ENCODE assay signal across 1 cellular context in the genomic region with DNA sequence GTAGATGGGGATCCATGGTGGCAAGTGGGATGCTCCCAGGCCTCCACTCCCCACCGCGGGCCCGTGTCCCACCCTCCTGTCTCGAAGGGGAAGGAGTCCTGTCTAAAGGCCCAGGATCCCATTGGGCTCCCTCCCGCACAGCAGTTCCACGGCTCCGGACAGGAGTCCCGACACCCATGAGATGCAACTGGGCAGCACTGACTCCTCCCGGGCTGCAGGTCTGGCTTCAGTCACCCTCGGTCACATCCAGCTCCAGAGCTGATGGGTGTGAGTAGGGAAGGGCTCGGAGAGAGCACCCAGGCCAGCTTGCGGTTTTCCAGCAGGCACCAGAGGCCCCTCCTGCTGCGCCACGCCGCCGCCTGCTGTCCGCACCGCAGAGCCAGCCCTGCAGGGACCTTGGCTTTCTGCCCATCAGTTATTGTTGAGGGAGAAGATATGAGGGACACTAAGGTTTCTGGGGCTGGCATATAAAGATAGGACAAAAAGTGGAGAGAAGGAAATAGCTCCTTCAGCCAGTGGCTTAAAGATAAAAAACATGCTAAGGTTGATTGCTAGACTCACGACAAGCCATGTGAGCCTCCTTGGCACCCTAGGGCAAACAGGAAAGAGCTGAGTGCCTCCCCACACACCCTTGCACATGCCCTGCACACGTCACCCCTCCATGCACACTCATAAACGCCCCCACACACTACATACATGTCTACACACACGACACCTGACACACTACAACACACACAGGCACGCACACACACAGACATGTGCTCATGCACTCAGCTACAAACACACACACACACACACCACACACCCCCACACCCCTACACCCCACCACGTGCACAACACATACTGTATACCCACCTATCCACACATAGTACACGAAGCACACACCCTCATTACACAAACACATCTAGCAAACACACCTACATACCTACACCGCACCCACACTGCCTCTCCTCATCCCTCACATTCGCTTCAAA.
TF ChIP-seq lines count a peak whose summit lies in the region.

No MANE protein-coding gene starts in this region.

TF ChIP-seq in K562, 482 proteins besides CTCF, POLR2A, EP300 and RAD21 (continued from another document and continues in another):
- TF ChIP-seq, protein P1, sequence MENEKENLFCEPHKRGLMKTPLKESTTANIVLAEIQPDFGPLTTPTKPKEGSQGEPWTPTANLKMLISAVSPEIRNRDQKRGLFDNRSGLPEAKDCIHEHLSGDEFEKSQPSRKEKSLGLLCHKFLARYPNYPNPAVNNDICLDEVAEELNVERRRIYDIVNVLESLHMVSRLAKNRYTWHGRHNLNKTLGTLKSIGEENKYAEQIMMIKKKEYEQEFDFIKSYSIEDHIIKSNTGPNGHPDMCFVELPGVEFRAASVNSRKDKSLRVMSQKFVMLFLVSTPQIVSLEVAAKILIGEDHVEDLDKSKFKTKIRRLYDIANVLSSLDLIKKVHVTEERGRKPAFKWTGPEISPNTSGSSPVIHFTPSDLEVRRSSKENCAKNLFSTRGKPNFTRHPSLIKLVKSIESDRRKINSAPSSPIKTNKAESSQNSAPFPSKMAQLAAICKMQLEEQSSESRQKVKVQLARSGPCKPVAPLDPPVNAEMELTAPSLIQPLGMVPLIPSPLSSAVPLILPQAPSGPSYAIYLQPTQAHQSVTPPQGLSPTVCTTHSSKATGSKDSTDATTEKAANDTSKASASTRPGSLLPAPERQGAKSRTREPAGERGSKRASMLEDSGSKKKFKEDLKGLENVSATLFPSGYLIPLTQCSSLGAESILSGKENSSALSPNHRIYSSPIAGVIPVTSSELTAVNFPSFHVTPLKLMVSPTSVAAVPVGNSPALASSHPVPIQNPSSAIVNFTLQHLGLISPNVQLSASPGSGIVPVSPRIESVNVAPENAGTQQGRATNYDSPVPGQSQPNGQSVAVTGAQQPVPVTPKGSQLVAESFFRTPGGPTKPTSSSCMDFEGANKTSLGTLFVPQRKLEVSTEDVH (IDR thresholded peaks at IDR 0.05; ENCODE audit: low read depth, partially characterized antibody): peak; percentile 50
- TF ChIP-seq, protein P2, sequence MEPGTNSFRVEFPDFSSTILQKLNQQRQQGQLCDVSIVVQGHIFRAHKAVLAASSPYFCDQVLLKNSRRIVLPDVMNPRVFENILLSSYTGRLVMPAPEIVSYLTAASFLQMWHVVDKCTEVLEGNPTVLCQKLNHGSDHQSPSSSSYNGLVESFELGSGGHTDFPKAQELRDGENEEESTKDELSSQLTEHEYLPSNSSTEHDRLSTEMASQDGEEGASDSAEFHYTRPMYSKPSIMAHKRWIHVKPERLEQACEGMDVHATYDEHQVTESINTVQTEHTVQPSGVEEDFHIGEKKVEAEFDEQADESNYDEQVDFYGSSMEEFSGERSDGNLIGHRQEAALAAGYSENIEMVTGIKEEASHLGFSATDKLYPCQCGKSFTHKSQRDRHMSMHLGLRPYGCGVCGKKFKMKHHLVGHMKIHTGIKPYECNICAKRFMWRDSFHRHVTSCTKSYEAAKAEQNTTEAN (CRISPR knock-in tag; IDR thresholded peaks at IDR 0.05): no peak
- TF ChIP-seq, protein P3, sequence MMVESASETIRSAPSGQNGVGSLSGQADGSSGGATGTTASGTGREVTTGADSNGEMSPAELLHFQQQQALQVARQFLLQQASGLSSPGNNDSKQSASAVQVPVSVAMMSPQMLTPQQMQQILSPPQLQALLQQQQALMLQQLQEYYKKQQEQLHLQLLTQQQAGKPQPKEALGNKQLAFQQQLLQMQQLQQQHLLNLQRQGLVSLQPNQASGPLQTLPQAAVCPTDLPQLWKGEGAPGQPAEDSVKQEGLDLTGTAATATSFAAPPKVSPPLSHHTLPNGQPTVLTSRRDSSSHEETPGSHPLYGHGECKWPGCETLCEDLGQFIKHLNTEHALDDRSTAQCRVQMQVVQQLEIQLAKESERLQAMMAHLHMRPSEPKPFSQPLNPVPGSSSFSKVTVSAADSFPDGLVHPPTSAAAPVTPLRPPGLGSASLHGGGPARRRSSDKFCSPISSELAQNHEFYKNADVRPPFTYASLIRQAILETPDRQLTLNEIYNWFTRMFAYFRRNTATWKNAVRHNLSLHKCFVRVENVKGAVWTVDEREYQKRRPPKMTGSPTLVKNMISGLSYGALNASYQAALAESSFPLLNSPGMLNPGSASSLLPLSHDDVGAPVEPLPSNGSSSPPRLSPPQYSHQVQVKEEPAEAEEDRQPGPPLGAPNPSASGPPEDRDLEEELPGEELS (CRISPR knock-in tag; IDR thresholded peaks at IDR 0.05; ENCODE audit: borderline replicate concordance): no peak
- TF ChIP-seq RBM39 (optimal IDR thresholded peaks at IDR 0.05; ENCODE audit: low read depth, low read length): no peak
- TF ChIP-seq NFIC (IDR thresholded peaks at IDR 0.05): peak; percentile 100
- peak; percentile 99 for TF ChIP-seq SMAD1 (IDR thresholded peaks at IDR 0.05; ENCODE audit: low read depth, low read length, partially characterized antibody)
- TF ChIP-seq CREBBP (IDR thresholded peaks at IDR 0.05; ENCODE audit: low read depth, low read length): no peak
- TF ChIP-seq ZNF780A (CRISPR knock-in tag; IDR thresholded peaks at IDR 0.05): no peak
- TF ChIP-seq, protein P4, sequence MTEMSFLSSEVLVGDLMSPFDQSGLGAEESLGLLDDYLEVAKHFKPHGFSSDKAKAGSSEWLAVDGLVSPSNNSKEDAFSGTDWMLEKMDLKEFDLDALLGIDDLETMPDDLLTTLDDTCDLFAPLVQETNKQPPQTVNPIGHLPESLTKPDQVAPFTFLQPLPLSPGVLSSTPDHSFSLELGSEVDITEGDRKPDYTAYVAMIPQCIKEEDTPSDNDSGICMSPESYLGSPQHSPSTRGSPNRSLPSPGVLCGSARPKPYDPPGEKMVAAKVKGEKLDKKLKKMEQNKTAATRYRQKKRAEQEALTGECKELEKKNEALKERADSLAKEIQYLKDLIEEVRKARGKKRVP (CRISPR knock-in tag; IDR thresholded peaks at IDR 0.05): 0 out of 2 replicates have a peak, but pooled peaks have one; percentile 8
- TF ChIP-seq, protein P5, sequence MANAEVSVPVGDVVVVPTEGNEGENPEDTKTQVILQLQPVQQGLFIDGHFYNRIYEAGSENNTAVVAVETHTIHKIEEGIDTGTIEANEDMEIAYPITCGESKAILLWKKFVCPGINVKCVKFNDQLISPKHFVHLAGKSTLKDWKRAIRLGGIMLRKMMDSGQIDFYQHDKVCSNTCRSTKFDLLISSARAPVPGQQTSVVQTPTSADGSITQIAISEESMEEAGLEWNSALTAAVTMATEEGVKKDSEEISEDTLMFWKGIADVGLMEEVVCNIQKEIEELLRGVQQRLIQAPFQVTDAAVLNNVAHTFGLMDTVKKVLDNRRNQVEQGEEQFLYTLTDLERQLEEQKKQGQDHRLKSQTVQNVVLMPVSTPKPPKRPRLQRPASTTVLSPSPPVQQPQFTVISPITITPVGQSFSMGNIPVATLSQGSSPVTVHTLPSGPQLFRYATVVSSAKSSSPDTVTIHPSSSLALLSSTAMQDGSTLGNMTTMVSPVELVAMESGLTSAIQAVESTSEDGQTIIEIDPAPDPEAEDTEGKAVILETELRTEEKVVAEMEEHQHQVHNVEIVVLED (CRISPR knock-in tag; IDR thresholded peaks at IDR 0.05): no peak
- TF ChIP-seq, protein P6, sequence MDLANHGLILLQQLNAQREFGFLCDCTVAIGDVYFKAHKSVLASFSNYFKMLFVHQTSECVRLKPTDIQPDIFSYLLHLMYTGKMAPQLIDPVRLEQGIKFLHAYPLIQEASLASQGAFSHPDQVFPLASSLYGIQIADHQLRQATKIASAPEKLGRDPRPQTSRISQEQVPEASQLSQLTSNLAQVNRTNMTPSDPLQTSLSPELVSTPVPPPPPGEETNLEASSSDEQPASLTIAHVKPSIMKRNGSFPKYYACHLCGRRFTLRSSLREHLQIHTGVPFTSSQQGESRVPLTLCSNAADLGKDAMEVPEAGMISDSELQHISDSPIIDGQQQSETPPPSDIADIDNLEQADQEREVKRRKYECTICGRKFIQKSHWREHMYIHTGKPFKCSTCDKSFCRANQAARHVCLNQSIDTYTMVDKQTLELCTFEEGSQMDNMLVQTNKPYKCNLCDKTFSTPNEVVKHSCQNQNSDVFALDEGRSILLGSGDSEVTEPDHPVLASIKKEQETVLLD (IDR thresholded peaks at IDR 0.05): peak; percentile 64; the same call in 1 of the 2 replicates
- TF ChIP-seq ZKSCAN8 (CRISPR knock-in tag; IDR thresholded peaks at IDR 0.05): no peak
- TF ChIP-seq TAF7 (tag; IDR thresholded peaks at IDR 0.05): no peak
- no peak for TF ChIP-seq DNMT1 (IDR thresholded peaks at IDR 0.05)
- TF ChIP-seq, protein P7, sequence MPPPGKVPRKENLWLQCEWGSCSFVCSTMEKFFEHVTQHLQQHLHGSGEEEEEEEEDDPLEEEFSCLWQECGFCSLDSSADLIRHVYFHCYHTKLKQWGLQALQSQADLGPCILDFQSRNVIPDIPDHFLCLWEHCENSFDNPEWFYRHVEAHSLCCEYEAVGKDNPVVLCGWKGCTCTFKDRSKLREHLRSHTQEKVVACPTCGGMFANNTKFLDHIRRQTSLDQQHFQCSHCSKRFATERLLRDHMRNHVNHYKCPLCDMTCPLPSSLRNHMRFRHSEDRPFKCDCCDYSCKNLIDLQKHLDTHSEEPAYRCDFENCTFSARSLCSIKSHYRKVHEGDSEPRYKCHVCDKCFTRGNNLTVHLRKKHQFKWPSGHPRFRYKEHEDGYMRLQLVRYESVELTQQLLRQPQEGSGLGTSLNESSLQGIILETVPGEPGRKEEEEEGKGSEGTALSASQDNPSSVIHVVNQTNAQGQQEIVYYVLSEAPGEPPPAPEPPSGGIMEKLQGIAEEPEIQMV (tag; conservative IDR thresholded peaks at IDR 0.05; ENCODE audit: low read depth): no peak
- TF ChIP-seq SMC3 (conservative IDR thresholded peaks at IDR 0.05; ENCODE audit: insufficient read depth, low read depth, low read length): peak; percentile 40; the same call in 1 of the 2 replicates
- no peak for TF ChIP-seq SAFB (IDR thresholded peaks at IDR 0.05; ENCODE audit: borderline replicate concordance, low read depth, low read length)
- TF ChIP-seq NRF1 (conservative IDR thresholded peaks at IDR 0.05 in 1 of 2, IDR thresholded peaks at IDR 0.05 in 1 of 2): peak; percentile 38 to 39; a peak in 2 of 4 replicates
- no peak for TF ChIP-seq TAF9B (IDR thresholded peaks at IDR 0.05; ENCODE audit: partially characterized antibody)
- no peak for TF ChIP-seq MEF2A (IDR thresholded peaks at IDR 0.05; ENCODE audit: control insufficient read depth, low read depth, low read length)
- TF ChIP-seq, protein P8, sequence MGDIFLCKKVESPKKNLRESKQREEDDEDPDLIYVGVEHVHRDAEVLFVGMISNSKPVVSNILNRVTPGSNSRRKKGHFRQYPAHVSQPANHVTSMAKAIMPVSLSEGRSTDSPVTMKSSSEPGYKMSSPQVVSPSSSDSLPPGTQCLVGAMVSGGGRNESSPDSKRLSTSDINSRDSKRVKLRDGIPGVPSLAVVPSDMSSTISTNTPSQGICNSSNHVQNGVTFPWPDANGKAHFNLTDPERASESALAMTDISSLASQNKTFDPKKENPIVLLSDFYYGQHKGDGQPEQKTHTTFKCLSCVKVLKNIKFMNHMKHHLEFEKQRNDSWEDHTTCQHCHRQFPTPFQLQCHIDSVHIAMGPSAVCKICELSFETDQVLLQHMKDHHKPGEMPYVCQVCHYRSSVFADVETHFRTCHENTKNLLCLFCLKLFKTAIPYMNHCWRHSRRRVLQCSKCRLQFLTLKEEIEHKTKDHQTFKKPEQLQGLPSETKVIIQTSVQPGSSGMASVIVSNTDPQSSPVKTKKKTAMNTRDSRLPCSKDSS (IDR thresholded peaks at IDR 0.05; ENCODE audit: low read depth, partially characterized antibody): no peak
- TF ChIP-seq SREBF1 (IDR thresholded peaks at IDR 0.05; ENCODE audit: borderline replicate concordance, low read depth, low read length): no peak
- TF ChIP-seq HDAC1 (IDR thresholded peaks at IDR 0.05): peak in 1 of 2 experiments; percentile 75; a peak in 1 of 4 replicates
- no peak for TF ChIP-seq DDX20 (tag; IDR thresholded peaks at IDR 0.05; ENCODE audit: low read depth)
- TF ChIP-seq CEBPG (CRISPR knock-in tag; IDR thresholded peaks at IDR 0.05): no peak
- no peak for TF ChIP-seq CEBPG (tag; conservative IDR thresholded peaks at IDR 0.05 in 1 of 2, IDR thresholded peaks at IDR 0.05 in 1 of 2)
- TF ChIP-seq RB1 (IDR thresholded peaks at IDR 0.05; ENCODE audit: low read depth): peak; percentile 91
- no peak; the same call in 1 of the 2 replicates for TF ChIP-seq ELF1 (tag; IDR thresholded peaks at IDR 0.05)
- TF ChIP-seq MTF1 (CRISPR knock-in tag; IDR thresholded peaks at IDR 0.05; ENCODE audit: borderline replicate concordance): no peak
- no peak for TF ChIP-seq RBM34 (IDR thresholded peaks at IDR 0.05; ENCODE audit: borderline replicate concordance, insufficient read depth, low read length)
- TF ChIP-seq ZNF274 (IDR thresholded peaks at IDR 0.05; ENCODE audit: borderline replicate concordance, low read depth, low read length): 0 out of 2 replicates have a peak, but pooled peaks have one; percentile 36
- TF ChIP-seq, protein P9, sequence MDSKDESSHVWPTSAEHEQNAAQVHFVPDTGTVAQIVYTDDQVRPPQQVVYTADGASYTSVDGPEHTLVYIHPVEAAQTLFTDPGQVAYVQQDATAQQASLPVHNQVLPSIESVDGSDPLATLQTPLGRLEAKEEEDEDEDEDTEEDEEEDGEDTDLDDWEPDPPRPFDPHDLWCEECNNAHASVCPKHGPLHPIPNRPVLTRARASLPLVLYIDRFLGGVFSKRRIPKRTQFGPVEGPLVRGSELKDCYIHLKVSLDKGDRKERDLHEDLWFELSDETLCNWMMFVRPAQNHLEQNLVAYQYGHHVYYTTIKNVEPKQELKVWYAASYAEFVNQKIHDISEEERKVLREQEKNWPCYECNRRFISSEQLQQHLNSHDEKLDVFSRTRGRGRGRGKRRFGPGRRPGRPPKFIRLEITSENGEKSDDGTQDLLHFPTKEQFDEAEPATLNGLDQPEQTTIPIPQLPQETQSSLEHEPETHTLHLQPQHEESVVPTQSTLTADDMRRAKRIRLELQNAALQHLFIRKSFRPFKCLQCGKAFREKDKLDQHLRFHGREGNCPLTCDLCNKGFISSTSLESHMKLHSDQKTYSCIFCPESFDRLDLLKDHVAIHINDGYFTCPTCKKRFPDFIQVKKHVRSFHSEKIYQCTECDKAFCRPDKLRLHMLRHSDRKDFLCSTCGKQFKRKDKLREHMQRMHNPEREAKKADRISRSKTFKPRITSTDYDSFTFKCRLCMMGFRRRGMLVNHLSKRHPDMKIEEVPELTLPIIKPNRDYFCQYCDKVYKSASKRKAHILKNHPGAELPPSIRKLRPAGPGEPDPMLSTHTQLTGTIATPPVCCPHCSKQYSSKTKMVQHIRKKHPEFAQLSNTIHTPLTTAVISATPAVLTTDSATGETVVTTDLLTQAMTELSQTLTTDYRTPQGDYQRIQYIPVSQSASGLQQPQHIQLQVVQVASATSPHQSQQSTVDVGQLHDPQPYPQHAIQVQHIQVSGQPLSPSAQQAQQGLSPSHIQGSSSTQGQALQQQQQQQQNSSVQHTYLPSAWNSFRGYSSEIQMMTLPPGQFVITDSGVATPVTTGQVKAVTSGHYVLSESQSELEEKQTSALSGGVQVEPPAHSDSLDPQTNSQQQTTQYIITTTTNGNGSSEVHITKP (IDR thresholded peaks at IDR 0.05; ENCODE audit: partially characterized antibody): peak; percentile 3
- TF ChIP-seq HNRNPUL1 (IDR thresholded peaks at IDR 0.05; ENCODE audit: low read length): no peak
- no peak for TF ChIP-seq ZNF77 (CRISPR knock-in tag; IDR thresholded peaks at IDR 0.05)
- no peak for TF ChIP-seq SMAD3 (CRISPR knock-in tag; conservative IDR thresholded peaks at IDR 0.05)
- no peak for TF ChIP-seq ZNF143 (CRISPR knock-in tag; IDR thresholded peaks at IDR 0.05)
- no peak for TF ChIP-seq ESRRB (CRISPR knock-in tag; IDR thresholded peaks at IDR 0.05; ENCODE audit: borderline replicate concordance)
- TF ChIP-seq FOXJ2 (tag; IDR thresholded peaks at IDR 0.05): no peak
- peak; percentile 96 for TF ChIP-seq TAL1 (IDR thresholded peaks at IDR 0.05)
